Comparison of ENCODE assay signal across 1 cellular context in the genomic region with DNA sequence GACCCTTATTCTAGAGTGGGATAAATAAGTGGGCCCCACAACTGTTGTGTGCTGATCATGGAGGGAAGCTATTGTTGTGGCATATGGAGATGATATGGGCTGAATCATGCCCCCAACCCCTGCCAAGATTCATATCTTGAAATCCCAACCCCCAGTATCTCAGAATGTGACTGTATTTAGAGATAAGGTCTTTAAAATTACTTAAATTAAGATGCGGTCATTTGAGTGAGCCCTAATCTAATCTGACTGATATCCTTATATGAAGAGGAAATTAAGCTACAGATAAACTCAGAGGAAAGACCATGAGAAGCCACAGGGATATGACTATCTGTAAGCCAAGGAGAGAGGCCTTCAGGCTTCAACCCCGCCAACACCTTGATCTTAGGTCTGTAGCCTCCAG.
TF ChIP-seq lines count a peak whose summit lies in the region.

No MANE protein-coding gene starts in this region.

TF ChIP-seq in HEK293, 187 proteins besides CTCF, POLR2A, EP300 and RAD21 (continued from another document):
- TF ChIP-seq, protein P1, sequence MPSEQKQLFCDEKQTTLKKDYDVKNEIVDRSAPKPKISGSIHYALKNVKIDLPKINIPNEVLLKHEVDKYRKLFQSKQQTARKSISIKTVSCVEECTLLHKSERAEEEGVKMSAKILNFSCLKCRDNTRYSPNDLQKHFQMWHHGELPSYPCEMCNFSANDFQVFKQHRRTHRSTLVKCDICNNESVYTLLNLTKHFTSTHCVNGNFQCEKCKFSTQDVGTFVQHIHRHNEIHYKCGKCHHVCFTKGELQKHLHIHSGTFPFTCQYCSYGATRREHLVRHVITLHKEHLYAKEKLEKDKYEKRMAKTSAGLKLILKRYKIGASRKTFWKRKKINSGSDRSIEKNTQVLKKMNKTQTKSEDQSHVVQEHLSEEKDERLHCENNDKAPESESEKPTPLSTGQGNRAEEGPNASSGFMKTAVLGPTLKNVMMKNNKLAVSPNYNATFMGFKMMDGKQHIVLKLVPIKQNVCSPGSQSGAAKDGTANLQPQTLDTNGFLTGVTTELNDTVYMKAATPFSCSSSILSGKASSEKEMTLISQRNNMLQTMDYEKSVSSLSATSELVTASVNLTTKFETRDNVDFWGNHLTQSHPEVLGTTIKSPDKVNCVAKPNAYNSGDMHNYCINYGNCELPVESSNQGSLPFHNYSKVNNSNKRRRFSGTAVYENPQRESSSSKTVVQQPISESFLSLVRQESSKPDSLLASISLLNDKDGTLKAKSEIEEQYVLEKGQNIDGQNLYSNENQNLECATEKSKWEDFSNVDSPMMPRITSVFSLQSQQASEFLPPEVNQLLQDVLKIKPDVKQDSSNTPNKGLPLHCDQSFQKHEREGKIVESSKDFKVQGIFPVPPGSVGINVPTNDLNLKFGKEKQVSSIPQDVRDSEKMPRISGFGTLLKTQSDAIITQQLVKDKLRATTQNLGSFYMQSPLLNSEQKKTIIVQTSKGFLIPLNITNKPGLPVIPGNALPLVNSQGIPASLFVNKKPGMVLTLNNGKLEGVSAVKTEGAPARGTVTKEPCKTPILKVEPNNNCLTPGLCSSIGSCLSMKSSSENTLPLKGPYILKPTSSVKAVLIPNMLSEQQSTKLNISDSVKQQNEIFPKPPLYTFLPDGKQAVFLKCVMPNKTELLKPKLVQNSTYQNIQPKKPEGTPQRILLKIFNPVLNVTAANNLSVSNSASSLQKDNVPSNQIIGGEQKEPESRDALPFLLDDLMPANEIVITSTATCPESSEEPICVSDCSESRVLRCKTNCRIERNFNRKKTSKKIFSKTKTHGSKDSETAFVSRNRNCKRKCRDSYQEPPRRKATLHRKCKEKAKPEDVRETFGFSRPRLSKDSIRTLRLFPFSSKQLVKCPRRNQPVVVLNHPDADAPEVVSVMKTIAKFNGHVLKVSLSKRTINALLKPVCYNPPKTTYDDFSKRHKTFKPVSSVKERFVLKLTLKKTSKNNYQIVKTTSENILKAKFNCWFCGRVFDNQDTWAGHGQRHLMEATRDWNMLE (tag by site-specific recombination; conservative IDR thresholded peaks at IDR 0.05; ENCODE audit: low read depth): no peak
